Comparison of ENCODE assay signal across 8 cellular contexts in genomic region chr9:128419061-128419925, GRCh38. TPM values are rescaled to one million over a fixed set of nuclear protein-coding genes. Genes with fewer than 3 reads are reported as not detected.
A peak's percentile ranks its signal among the peaks of the same experiment; 100 is the strongest.
DNase-seq lines count a peak whose midpoint lies in the region; TF ChIP-seq lines count a peak whose summit lies in the region.

No MANE protein-coding gene starts in this region.

- TF ChIP-seq CTCF in GM20000 (IDR thresholded peaks at IDR 0.05; ENCODE audit: extremely low read depth, missing control alignments) = no peak

- H3K56ac ChIP-seq in mesendoderm (ENCODE audit: low read length) = peak overlapping the region; percentile 62

- peak overlapping the region; percentile 32 for H3K9ac ChIP-seq in mesendoderm (ENCODE audit: low read length)

- H3K18ac ChIP-seq in mesendoderm (ENCODE audit: low read length) = no peak overlapping the region

- H2AK5ac ChIP-seq in mesendoderm (ENCODE audit: low read length) = no peak overlapping the region

- DNase-seq in DMS153 treated with DMSO at 0.1 percent for 48 hours (lab: John Stamatoyannopoulos, UW; ENCODE audit: unreplicated experiment) (peak; percentile 54), NCI-H1092 treated with DMSO at 0.1 percent for 48 hours (lab: John Stamatoyannopoulos, UW) (peak; percentile 70), astrocyte of the hippocampus (ENCODE audit: low read depth, low spot score) (peak; percentile 50), mesendoderm (no peak), iPS-NIHi7 (ENCODE audit: extremely low spot score) (no peak), T1000 (lab: John Stamatoyannopoulos, UW) (no peak), GM20000 (ENCODE audit: low spot score) (no peak)
- no peak for DNase-seq in stimulated activated CD8-positive, alpha-beta memory T cell treated with anti-CD3 and anti-CD28 coated beads, Interleukin-4, amount 100 ng/mL, for 48 hours

- no peaks in the 10 kb centered on the region for H3K79me2 ChIP-seq in mesendoderm (ENCODE audit: control insufficient read depth, insufficient read depth, low read length)

- no peak overlapping the region for H3K4me2 ChIP-seq in mesendoderm (ENCODE audit: low read length)

- H3K4me3 ChIP-seq in mesendoderm (ENCODE audit: low read length) = no peak overlapping the region

- no peak overlapping the region for H3K27ac ChIP-seq in mesendoderm (ENCODE audit: low read depth, low read length)

- no CpG with 5 or more reads among the region's 28 CpGs for WGBS in mesendoderm (ENCODE audit: extremely low coverage, insufficient coverage, low lambda C conversion rate)

- no peaks in the 10 kb centered on the region for H3K79me1 ChIP-seq in mesendoderm (ENCODE audit: low read length)

- peaks cover 6% of the 10 kb centered on the region for H3K27me3 ChIP-seq in mesendoderm (ENCODE audit: insufficient read depth, low read length, poor library complexity)

- H4K5ac ChIP-seq in mesendoderm (ENCODE audit: low read length) = peak overlapping the region; percentile 23

- H3K4ac ChIP-seq in mesendoderm (ENCODE audit: low read depth, low read length) = no peak overlapping the region

- H2BK5ac ChIP-seq in mesendoderm (ENCODE audit: low read length) = no peak overlapping the region

- no peak overlapping the region for H2BK15ac ChIP-seq in mesendoderm (replicated peaks; ENCODE audit: low read depth)

- H3K23ac ChIP-seq in mesendoderm (ENCODE audit: low read length) = no peak overlapping the region

- no peaks in the 10 kb centered on the region for H3K36me3 ChIP-seq in mesendoderm (ENCODE audit: control insufficient read depth, insufficient read depth, low read length)

- H3K4me1 ChIP-seq in mesendoderm (ENCODE audit: control insufficient read depth, low read depth, low read length) = peaks cover 5% of the 10 kb centered on the region

- no peak overlapping the region for H4K8ac ChIP-seq in mesendoderm (ENCODE audit: low read depth, low read length)

- no peak overlapping the region for H2BK120ac ChIP-seq in mesendoderm (ENCODE audit: low read depth, low read length)

RNA-seq across cellular contexts. Expression of gene CERCAM, which starts 1.4 kb away (rescaled TPM):
- polyA plus RNA-seq in mesendoderm (2013, experiment 1 of 2) = 3.1 TPM
- polyA plus RNA-seq in mesendoderm (2013, experiment 2 of 2) = 2.8 TPM

RNA-seq across cellular contexts. Expression of gene ODF2, which starts 36.5 kb away (rescaled TPM):
- 18.4 TPM for polyA plus RNA-seq in mesendoderm (2013, experiment 1 of 2)
- 17.9 TPM for polyA plus RNA-seq in mesendoderm (2013, experiment 2 of 2)

RNA-seq across cellular contexts. Expression of gene URM1, which starts 48.1 kb away (rescaled TPM):
- polyA plus RNA-seq in mesendoderm (2013, experiment 1 of 2) = 52.0 TPM
- polyA plus RNA-seq in mesendoderm (2013, experiment 2 of 2) = 52.8 TPM

Comparison
In these comparisons a context has a peak if more than half of its experiments do, and no peak if none do; other contexts are left out.
1. DNase-seq: peak in DMS153 treated with DMSO at 0.1 percent for 48 hours (single experiment), NCI-H1092 treated with DMSO at 0.1 percent for 48 hours (single experiment) and astrocyte of the hippocampus (single experiment); none in mesendoderm (single experiment), iPS-NIHi7 (single experiment), stimulated activated CD8-positive, alpha-beta memory T cell treated with anti-CD3 and anti-CD28 coated beads, Interleukin-4, amount 100 ng/mL, for 48 hours (single experiment), T1000 (single experiment) and GM20000 (single experiment).